Comparison of ENCODE assay signal across 22 cellular contexts in genomic region chr5:116685931-116686330, GRCh38.
"Had no signal": no experiment of that assay in that cellular context is flagged by ENCODE, and none has a peak within 500 bp of the region (broad histone marks: within the 10 kb centered on the region; RNA-seq: fewer than 3 reads in every experiment).

No MANE protein-coding gene starts in this region.

- H3K4me3 Mint-ChIP-seq: T-cell had no signal

- H3K27me3 ChIP-seq: SJSA1 had no signal

- H3K9me3 ChIP-seq: SJSA1, SK-N-SH had no signal

- H3K36me3 ChIP-seq: SJSA1 had no signal

- H3K27ac Mint-ChIP-seq: T-cell had no signal

- H3K9ac ChIP-seq: KMS-11, SK-N-SH had no signal

- DNase-seq: Kasumi-1, MM.1S, NCI-H1092 treated with DMSO at 0.1 percent for 48 hours, NCI-H1436, NCI-H187, NCI-H2029, NCI-H2081 treated with DMSO at 0.1 percent for 48 hours, NCI-H2171, NCI-H226, NCI-H446, NCI-H510A, NCI-H524 treated with DMSO at 0.1 percent for 48 hours, NCI-H69, NCI-H774, Right ventricle myocardium superior, RPMI8226, SIG-M5, SK-N-SH, SW 1271, T-cell had no signal

- H3K4me3 ChIP-seq: SJSA1 had no signal

- H3K4me1 ChIP-seq: SJSA1 had no signal

- H3K9me2 ChIP-seq: SK-N-SH had no signal

- H3K36me3 Mint-ChIP-seq: T-cell had no signal

- H3K4me2 ChIP-seq: KMS-11, SK-N-SH had no signal

- H3K4me1 Mint-ChIP-seq: T-cell had no signal

- H3K27ac ChIP-seq: KMS-11, SJSA1 had no signal

- ATAC-seq: T-cell had no signal
